ENCODE assay signal across 1 cellular context in the genomic region with DNA sequence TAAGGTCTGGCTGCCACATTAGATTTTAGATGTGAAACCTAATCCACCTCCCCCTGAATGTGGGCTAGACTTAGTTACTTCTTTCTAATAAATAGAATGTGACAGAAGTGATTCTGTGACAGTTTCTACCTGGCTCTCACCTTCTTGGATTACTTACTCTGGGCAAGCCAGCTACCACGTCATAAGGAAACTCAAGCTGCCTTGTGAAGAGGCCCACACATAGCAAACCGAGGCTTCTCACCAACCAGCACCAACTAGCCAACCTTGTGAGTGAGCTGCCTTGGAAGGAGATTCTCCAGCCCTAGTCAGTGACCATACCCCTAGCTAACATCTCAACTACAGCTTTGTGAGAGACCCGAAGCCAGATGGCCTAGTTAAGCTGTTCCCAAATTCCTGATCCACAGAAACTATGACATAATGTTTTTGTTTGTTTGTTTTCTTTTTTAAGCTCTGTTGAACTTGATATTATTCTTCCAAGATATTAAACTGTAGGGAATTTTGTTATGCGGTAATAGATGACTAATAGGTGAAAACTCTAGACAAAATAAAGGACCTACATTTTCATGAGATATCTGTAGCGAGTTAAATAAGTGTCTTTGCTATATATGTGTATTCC.
TF ChIP-seq lines count a peak whose summit lies in the region.

No MANE protein-coding gene starts in this region.

TF ChIP-seq in GM12878, 131 proteins besides CTCF, POLR2A, EP300 and RAD21:
- TF ChIP-seq DPF2 (IDR thresholded peaks at IDR 0.05) (0 out of 2 replicates have a peak, but pooled peaks have one; percentile 34), ZNF687 (IDR thresholded peaks at IDR 0.05) (peak; percentile 21; the same call in 1 of the 2 replicates), EED (IDR thresholded peaks at IDR 0.05; ENCODE audit: low read depth) (0 out of 2 replicates have a peak, but pooled peaks have one; percentile 12), SMARCA5 (IDR thresholded peaks at IDR 0.05) (no peak), JUNB (IDR thresholded peaks at IDR 0.05) (peak; percentile 41), SMAD5 (IDR thresholded peaks at IDR 0.05; ENCODE audit: low read depth) (no peak)
